2 cellular contexts compared by ENCODE assay signal in the genomic region with DNA sequence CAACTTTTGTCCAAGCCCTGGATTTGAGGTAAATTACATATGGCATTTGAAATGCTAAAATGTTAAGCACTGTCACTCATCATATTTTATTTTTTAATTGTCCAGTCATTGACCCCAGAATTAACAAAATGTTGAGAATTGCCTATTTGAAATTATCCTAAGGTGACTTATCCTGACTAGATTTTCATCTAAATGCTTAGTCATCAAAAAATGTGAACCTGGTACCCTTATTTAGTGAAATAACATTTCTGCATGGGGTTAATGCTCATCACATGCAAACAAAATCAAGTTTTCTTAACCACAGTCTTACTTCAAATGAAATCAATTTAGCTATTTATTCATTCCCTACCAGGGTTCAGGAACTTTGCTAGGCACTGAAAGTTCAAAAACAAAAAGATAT.
TF ChIP-seq lines count a peak whose summit lies in the region.

No MANE protein-coding gene starts in this region.

TF ChIP-seq in HepG2, 621 proteins besides CTCF, POLR2A, EP300 and RAD21:
- TF ChIP-seq CBX5 (CRISPR knock-in tag; IDR thresholded peaks at IDR 0.05; ENCODE audit: borderline replicate concordance) = no peak
- TF ChIP-seq, protein P1, sequence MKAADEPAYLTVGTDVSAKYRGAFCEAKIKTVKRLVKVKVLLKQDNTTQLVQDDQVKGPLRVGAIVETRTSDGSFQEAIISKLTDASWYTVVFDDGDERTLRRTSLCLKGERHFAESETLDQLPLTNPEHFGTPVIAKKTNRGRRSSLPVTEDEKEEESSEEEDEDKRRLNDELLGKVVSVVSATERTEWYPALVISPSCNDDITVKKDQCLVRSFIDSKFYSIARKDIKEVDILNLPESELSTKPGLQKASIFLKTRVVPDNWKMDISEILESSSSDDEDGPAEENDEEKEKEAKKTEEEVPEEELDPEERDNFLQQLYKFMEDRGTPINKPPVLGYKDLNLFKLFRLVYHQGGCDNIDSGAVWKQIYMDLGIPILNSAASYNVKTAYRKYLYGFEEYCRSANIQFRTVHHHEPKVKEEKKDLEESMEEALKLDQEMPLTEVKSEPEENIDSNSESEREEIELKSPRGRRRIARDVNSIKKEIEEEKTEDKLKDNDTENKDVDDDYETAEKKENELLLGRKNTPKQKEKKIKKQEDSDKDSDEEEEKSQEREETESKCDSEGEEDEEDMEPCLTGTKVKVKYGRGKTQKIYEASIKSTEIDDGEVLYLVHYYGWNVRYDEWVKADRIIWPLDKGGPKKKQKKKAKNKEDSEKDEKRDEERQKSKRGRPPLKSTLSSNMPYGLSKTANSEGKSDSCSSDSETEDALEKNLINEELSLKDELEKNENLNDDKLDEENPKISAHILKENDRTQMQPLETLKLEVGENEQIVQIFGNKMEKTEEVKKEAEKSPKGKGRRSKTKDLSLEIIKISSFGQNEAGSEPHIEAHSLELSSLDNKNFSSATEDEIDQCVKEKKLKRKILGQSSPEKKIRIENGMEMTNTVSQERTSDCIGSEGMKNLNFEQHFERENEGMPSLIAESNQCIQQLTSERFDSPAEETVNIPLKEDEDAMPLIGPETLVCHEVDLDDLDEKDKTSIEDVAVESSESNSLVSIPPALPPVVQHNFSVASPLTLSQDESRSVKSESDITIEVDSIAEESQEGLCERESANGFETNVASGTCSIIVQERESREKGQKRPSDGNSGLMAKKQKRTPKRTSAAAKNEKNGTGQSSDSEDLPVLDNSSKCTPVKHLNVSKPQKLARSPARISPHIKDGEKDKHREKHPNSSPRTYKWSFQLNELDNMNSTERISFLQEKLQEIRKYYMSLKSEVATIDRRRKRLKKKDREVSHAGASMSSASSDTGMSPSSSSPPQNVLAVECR (CRISPR knock-in tag; IDR thresholded peaks at IDR 0.05; ENCODE audit: borderline replicate concordance) = no peak
- TF ChIP-seq ZNF720 (CRISPR knock-in tag; IDR thresholded peaks at IDR 0.05) = no peak
- peak; percentile 97 to 99 for TF ChIP-seq MAFK (conservative IDR thresholded peaks at IDR 0.05 in 1 of 2, IDR thresholded peaks at IDR 0.05 in 1 of 2; ENCODE audit: low read length in 2 of 2)
- TF ChIP-seq MAFF (IDR thresholded peaks at IDR 0.05; ENCODE audit: low read depth, low read length) = peak; percentile 99
TF ChIP-seq in HepG2: peak in this region for 2.

TF ChIP-seq in H1, 55 proteins besides CTCF, POLR2A, EP300 and RAD21:
- peak; percentile 95 for TF ChIP-seq MAFK (IDR thresholded peaks at IDR 0.05; ENCODE audit: low read depth, low read length)
- no peak for TF ChIP-seq POLR2AphosphoS5 (IDR thresholded peaks at IDR 0.05; ENCODE audit: low read depth, low read length)
- TF ChIP-seq SAP30 (IDR thresholded peaks at IDR 0.05; ENCODE audit: insufficient read depth, insufficient replicate concordance, low read length) = no peak
- no peak for TF ChIP-seq CBX5 (IDR thresholded peaks at IDR 0.05; ENCODE audit: low read depth, low read length)
- TF ChIP-seq TBP (IDR thresholded peaks at IDR 0.05; ENCODE audit: low read depth, low read length) = no peak
